ENCODE assay signal across 25 cellular contexts in genomic region chr11:86265194-86265593, GRCh38.
"Had no signal": no experiment of that assay in that cellular context is flagged by ENCODE, and none has a peak within 500 bp of the region (broad histone marks: within the 10 kb centered on the region; RNA-seq: fewer than 3 reads in every experiment).

No MANE protein-coding gene starts in this region.

- H3K9me3 Mint-ChIP-seq: immature natural killer cell; natural killer cell treated with Interleukin-12 subunit alpha and Interleukin-12 subunit beta and Interleukin-15 and Interleukin-18, amount 100 ng/mL, for 72 hours; stimulated activated memory B cell treated with anti-CD40 and anti-IgM and Interleukin-4, amounts not matched to agents 10 μg/mL and 1 μg/mL and 100 μg/mL, for 72 hours; stimulated activated naive CD8-positive, alpha-beta T cell treated with anti-CD3 and anti-CD28 coated beads, Interleukin-15, amount 100 ng/mL, for 72 hours; type B pancreatic cell had no signal

- H3K27me3 Mint-ChIP-seq: naive thymus-derived CD4-positive, alpha-beta T cell; natural killer cell treated with Interleukin-12 subunit alpha and Interleukin-12 subunit beta and Interleukin-15 and Interleukin-18, amount 100 ng/mL, for 72 hours; progenitor cell of endocrine pancreas; stimulated activated memory B cell treated with anti-CD40 and anti-IgM and Interleukin-4, amounts not matched to agents 10 μg/mL and 1 μg/mL and 100 μg/mL, for 72 hours; stimulated activated naive CD8-positive, alpha-beta T cell treated with anti-CD3 and anti-CD28 coated beads, Interleukin-15, amount 100 ng/mL, for 72 hours; type B pancreatic cell had no signal

- H3K9me3 ChIP-seq: mucosa of descending colon, ovary, right atrium auricular region, tibial nerve, uterus had no signal

- H3K27ac ChIP-seq: left ventricle myocardium inferior, ovary, right atrium auricular region, skin epidermis, tibial nerve, uterus had no signal

- DNase-seq: hypothalamus; immature natural killer cell; kidney; left colon; left ventricle myocardium inferior; midbrain; mucosa of descending colon; naive thymus-derived CD4-positive, alpha-beta T cell; ovary; stimulated activated CD4-positive, alpha-beta T cell treated with anti-CD3 and anti-CD28 coated beads, Interleukin-12 subunit alpha, Interleukin-12 subunit beta, amount 100 ng/mL, for 4 hours; stimulated activated CD4-positive, alpha-beta T cell treated with anti-CD3 and anti-CD28 coated beads, Interleukin-15, amount 100 ng/mL, for 24 hours; stimulated activated CD4-positive, alpha-beta T cell treated with anti-CD3 and anti-CD28 coated beads, Interleukin-4, amount 100 ng/mL, for 24 hours; stimulated activated naive CD4-positive, alpha-beta T cell treated with Interleukin-2 at 50 U/mL for 16 hours; stimulated activated naive CD8-positive, alpha-beta T cell treated with anti-CD3 and anti-CD28 coated beads, Interleukin-15, amount 100 ng/mL, for 72 hours; substantia nigra; uterus had no signal

- H3K4me1 Mint-ChIP-seq: immature natural killer cell had no signal

- H3K4me3 ChIP-seq: left ventricle myocardium inferior, lung, mucosa of descending colon, ovary, right atrium auricular region, skin epidermis, tibial nerve, uterus had no signal

- H3K4me1 ChIP-seq: left ventricle myocardium inferior, right atrium auricular region, tibial nerve, uterus had no signal

- ATAC-seq: left colon; mucosa of descending colon; naive thymus-derived CD4-positive, alpha-beta T cell; sciatic nerve; stimulated activated memory B cell treated with anti-CD40 and anti-IgM and Interleukin-4, amounts not matched to agents 10 μg/mL and 1 μg/mL and 100 μg/mL, for 72 hours; stimulated activated naive CD8-positive, alpha-beta T cell treated with anti-CD3 and anti-CD28 coated beads, Interleukin-15, amount 100 ng/mL, for 72 hours had no signal

- H3K4me3 Mint-ChIP-seq: immature natural killer cell; naive thymus-derived CD4-positive, alpha-beta T cell; natural killer cell treated with Interleukin-12 subunit alpha and Interleukin-12 subunit beta and Interleukin-15 and Interleukin-18, amount 100 ng/mL, for 72 hours; stimulated activated memory B cell treated with anti-CD40 and anti-IgM and Interleukin-4, amounts not matched to agents 10 μg/mL and 1 μg/mL and 100 μg/mL, for 72 hours; stimulated activated naive CD8-positive, alpha-beta T cell treated with anti-CD3 and anti-CD28 coated beads, Interleukin-15, amount 100 ng/mL, for 72 hours; type B pancreatic cell had no signal

- FAIRE-seq: kidney had no signal

- H3K36me3 ChIP-seq: ovary, uterus had no signal

- H3K27me3 ChIP-seq: ovary, right atrium auricular region, tibial nerve, uterus had no signal

- H3K27ac Mint-ChIP-seq: immature natural killer cell; naive thymus-derived CD4-positive, alpha-beta T cell; progenitor cell of endocrine pancreas; stimulated activated memory B cell treated with anti-CD40 and anti-IgM and Interleukin-4, amounts not matched to agents 10 μg/mL and 1 μg/mL and 100 μg/mL, for 72 hours; stimulated activated naive CD8-positive, alpha-beta T cell treated with anti-CD3 and anti-CD28 coated beads, Interleukin-15, amount 100 ng/mL, for 72 hours; type B pancreatic cell had no signal
